32 cellular contexts compared by ENCODE assay signal in the genomic region with DNA sequence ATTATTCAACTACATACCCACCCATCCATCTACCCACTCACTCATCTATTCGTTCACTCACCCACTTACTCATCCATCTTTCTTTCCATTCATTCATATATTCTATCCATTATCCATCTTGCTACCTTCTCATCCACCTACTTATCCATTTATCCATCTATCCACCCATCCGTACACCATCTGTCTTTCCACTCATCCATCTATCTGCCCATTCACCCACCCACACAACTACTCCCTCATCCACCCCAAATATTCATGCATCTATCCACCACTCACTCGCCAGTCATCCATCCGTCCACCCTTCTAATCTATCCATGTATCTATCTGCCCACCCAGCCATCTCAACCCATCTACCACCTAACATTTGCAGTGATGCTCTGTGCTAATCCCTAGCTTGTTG. TPM values are rescaled to one million over a fixed set of nuclear protein-coding genes. Genes with fewer than 3 reads are reported as not detected.
"Had no signal": no experiment of that assay in that cellular context is flagged by ENCODE, and none has a peak within 500 bp of the region (broad histone marks: within the 10 kb centered on the region; RNA-seq: fewer than 3 reads in every experiment).

No MANE protein-coding gene starts in this region.

- H3K27me3 ChIP-seq: adrenal gland, body of pancreas had no signal

- DNase-seq: activated B cell treated with CpG ODN at 0.5 μM for 24 hours; activated CD4-positive, alpha-beta memory T cell treated with anti-CD3 and anti-CD28 coated beads for 36 hours; activated CD4-positive, alpha-beta T cell treated with anti-CD3 and anti-CD28 coated beads for 4 hours; activated CD4-positive, alpha-beta T cell treated with anti-CD3 and anti-CD28 coated beads, Interleukin-2, amount 10 ng/mL, durations not matched to agents 24 days and 14 days; activated CD4-positive, alpha-beta T cell treated with anti-CD3 and anti-CD28 coated beads, Interleukin-2, amount 50 U/mL, for 1 hour; activated CD4-positive, alpha-beta T cell treated with anti-CD3 and anti-CD28 coated beads, Interleukin-2, amount 50 U/mL, for 4 hours; activated CD4-positive, CD25-positive, alpha-beta regulatory T cell treated with anti-CD3 and anti-CD28 coated beads, Interleukin-2, amount 50 U/mL, for 72 hours; activated CD8-positive, alpha-beta memory T cell treated with anti-CD3 and anti-CD28 coated beads, Interleukin-2, amount 50 U/mL, for 4 hours; activated CD8-positive, alpha-beta T cell treated with anti-CD3 and anti-CD28 coated beads for 36 hours; activated effector memory CD4-positive, alpha-beta T cell treated with Interleukin-2 at 50 U/mL for 16 hours; activated gamma-delta T cell; activated naive CD4-positive, alpha-beta T cell treated with anti-CD3 and anti-CD28 coated beads, Interleukin-2, amount 10 ng/mL, durations not matched to agents 7 days and 5 days; activated naive CD4-positive, alpha-beta T cell treated with Interleukin-2 at 50 U/mL for 16 hours; activated naive CD8-positive, alpha-beta T cell treated with anti-CD3 and anti-CD28 coated beads, Interleukin-2, amount 10 ng/mL, durations not matched to agents 7 days and 5 days; activated naive CD8-positive, alpha-beta T cell treated with anti-CD3 and anti-CD28 coated beads, Interleukin-2, amount 50 U/mL, for 24 hours; activated T-cell treated with anti-CD3 and anti-CD28 coated beads for 4 hours; activated T-cell treated with anti-CD3 and anti-CD28 coated beads, Interleukin-2, amount 50 U/mL, for 1 hour; activated T-cell treated with anti-CD3 and anti-CD28 coated beads, Interleukin-2, amount 50 U/mL, for 48 hours; adrenal gland; amniotic stem cell; aorta; body of pancreas; brain microvascular endothelial cell; central memory CD4-positive, alpha-beta T cell; T-helper 1 cell; T-helper 2 cell; T-helper 9 cell had no signal

- ATAC-seq: activated CD8-positive, alpha-beta T cell treated with anti-CD3 and anti-CD28 coated beads for 36 hours; activated naive CD8-positive, alpha-beta T cell treated with anti-CD3 and anti-CD28 coated beads, Interleukin-2, amount 50 U/mL, for 24 hours; body of pancreas had no signal

- H3K36me3 ChIP-seq: adrenal gland, brain microvascular endothelial cell, breast epithelium had no signal

- H3K4me3 ChIP-seq: adrenal gland, body of pancreas, breast epithelium had no signal

- H3K4me1 ChIP-seq: adrenal gland, body of pancreas, breast epithelium had no signal

- H3K27ac ChIP-seq: adrenal gland, body of pancreas, brain microvascular endothelial cell, breast epithelium, VCaP had no signal

- H3K9me3 ChIP-seq: adrenal gland, body of pancreas, breast epithelium had no signal

- FAIRE-seq: astrocyte, TTC549 had no signal

RNA-seq across cellular contexts. Expression of a gene that starts 13.6 kb away (rescaled TPM):
- total RNA-seq: activated B cell treated with CpG ODN at 0.5 μM for 24 hours; activated CD4-positive, alpha-beta memory T cell treated with anti-CD3 and anti-CD28 coated beads for 36 hours; activated CD8-positive, alpha-beta memory T cell treated with anti-CD3 and anti-CD28 coated beads for 36 hours; activated CD8-positive, alpha-beta T cell treated with anti-CD3 and anti-CD28 coated beads for 36 hours had no signal
